ENCODE assay signal across 1 cellular context in the genomic region with DNA sequence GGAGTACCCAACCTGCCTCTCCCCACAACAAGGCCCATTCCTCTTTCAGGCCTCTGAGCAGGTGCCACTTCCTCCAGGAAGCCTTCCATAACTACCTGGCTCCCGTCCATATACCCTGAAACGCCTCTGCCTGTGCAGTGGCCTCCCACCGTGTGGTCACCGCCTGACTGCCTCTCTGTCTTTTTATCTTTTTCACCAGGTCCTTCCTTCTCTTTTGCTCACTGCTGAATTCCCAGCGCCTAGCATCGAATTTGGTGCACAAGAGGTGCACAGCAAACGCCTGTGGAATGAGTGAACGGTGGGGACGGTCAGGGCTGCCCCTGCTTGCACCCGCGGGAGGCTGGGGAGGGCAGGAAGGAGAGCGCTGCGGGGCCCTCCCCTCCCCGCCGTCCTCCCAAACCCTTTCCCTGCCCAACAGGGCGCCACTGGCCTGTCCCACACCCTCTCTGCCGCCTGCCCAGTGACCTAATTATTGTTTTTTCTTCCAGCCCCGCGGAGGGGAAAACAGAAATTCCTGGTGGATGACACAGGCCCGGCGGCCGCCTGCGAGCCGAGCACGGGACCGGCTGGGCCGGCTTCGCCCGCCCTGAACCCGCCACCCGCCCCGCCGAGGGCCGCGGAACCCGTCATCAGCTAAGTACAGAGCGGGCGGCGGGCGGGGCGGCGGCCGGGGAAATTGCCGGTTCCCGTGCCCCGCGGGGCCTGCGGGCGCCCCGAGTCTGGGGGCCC.
A peak's percentile ranks its signal among the peaks of the same experiment; 100 is the strongest.
TF ChIP-seq lines count a peak whose summit lies in the region.

No MANE protein-coding gene starts in this region.

TF ChIP-seq in K562, 482 proteins besides CTCF, POLR2A, EP300 and RAD21 (continued from another document and continues in another):
- TF ChIP-seq, protein P1, sequence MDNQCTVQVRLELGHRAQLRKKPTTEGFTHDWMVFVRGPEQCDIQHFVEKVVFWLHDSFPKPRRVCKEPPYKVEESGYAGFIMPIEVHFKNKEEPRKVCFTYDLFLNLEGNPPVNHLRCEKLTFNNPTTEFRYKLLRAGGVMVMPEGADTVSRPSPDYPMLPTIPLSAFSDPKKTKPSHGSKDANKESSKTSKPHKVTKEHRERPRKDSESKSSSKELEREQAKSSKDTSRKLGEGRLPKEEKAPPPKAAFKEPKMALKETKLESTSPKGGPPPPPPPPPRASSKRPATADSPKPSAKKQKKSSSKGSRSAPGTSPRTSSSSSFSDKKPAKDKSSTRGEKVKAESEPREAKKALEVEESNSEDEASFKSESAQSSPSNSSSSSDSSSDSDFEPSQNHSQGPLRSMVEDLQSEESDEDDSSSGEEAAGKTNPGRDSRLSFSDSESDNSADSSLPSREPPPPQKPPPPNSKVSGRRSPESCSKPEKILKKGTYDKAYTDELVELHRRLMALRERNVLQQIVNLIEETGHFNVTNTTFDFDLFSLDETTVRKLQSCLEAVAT (IDR thresholded peaks at IDR 0.05) = 0 out of 4 replicates have a peak, but pooled peaks of 1 of the 2 experiments have one; percentile 15
- TF ChIP-seq SPI1 (IDR thresholded peaks at IDR 0.05; ENCODE audit: borderline replicate concordance, low read depth, low read length) = no peak
- TF ChIP-seq NBN (IDR thresholded peaks at IDR 0.05; ENCODE audit: low read depth) = peak; percentile 74; the same call in 1 of the 2 replicates
- peak; percentile 77 for TF ChIP-seq ADNP (tag; IDR thresholded peaks at IDR 0.05)
- TF ChIP-seq PTBP1 (IDR thresholded peaks at IDR 0.05; ENCODE audit: low read depth, low read length) = peak; percentile 84
- no peak for TF ChIP-seq NUFIP1 (IDR thresholded peaks at IDR 0.05; ENCODE audit: partially characterized antibody)
- TF ChIP-seq KDM2B (CRISPR knock-in tag; IDR thresholded peaks at IDR 0.05) = 0 out of 2 replicates have a peak, but pooled peaks have one; percentile 4
- TF ChIP-seq SMAD1 (IDR thresholded peaks at IDR 0.05; ENCODE audit: low read depth, low read length, partially characterized antibody) = no peak
- TF ChIP-seq, protein P2, sequence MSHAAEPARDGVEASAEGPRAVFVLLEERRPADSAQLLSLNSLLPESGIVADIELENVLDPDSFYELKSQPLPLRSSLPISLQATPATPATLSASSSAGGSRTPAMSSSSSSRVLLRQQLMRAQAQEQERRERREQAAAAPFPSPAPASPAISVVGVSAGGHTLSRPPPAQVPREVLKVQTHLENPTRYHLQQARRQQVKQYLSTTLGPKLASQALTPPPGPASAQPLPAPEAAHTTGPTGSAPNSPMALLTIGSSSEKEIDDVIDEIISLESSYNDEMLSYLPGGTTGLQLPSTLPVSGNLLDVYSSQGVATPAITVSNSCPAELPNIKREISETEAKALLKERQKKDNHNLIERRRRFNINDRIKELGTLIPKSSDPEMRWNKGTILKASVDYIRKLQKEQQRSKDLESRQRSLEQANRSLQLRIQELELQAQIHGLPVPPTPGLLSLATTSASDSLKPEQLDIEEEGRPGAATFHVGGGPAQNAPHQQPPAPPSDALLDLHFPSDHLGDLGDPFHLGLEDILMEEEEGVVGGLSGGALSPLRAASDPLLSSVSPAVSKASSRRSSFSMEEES (CRISPR knock-in tag; IDR thresholded peaks at IDR 0.05) = no peak
- peak; percentile 87 for TF ChIP-seq HDAC2 (IDR thresholded peaks at IDR 0.05)
- no peak for TF ChIP-seq SREBF2 (CRISPR knock-in tag; IDR thresholded peaks at IDR 0.05)
- TF ChIP-seq ELF4 (CRISPR knock-in tag; IDR thresholded peaks at IDR 0.05) = no peak
- no peak for TF ChIP-seq CBFB (CRISPR knock-in tag; IDR thresholded peaks at IDR 0.05)
- TF ChIP-seq, protein P3, sequence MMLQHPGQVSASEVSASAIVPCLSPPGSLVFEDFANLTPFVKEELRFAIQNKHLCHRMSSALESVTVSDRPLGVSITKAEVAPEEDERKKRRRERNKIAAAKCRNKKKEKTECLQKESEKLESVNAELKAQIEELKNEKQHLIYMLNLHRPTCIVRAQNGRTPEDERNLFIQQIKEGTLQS (IDR thresholded peaks at IDR 0.05) = peak; percentile 49; the same call in 1 of the 2 replicates
- TF ChIP-seq, protein P3 (CRISPR knock-in tag; conservative IDR thresholded peaks at IDR 0.05) = no peak
- no peak for TF ChIP-seq GATAD2B (IDR thresholded peaks at IDR 0.05; ENCODE audit: borderline replicate concordance)
- no peak for TF ChIP-seq BACH1 (tag; IDR thresholded peaks at IDR 0.05)
- TF ChIP-seq SMARCA5 (IDR thresholded peaks at IDR 0.05) = peak; percentile 98
- TF ChIP-seq, protein P4, sequence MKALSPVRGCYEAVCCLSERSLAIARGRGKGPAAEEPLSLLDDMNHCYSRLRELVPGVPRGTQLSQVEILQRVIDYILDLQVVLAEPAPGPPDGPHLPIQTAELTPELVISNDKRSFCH (CRISPR knock-in tag; IDR thresholded peaks at IDR 0.05) = no peak
- TF ChIP-seq, protein P4 (tag; IDR thresholded peaks at IDR 0.05) = no peak
- no peak for TF ChIP-seq KDM5B (IDR thresholded peaks at IDR 0.05; ENCODE audit: insufficient replicate concordance, low read depth, low read length)
- TF ChIP-seq CBFA2T2 (conservative IDR thresholded peaks at IDR 0.05) = peak; percentile 28; the same call in 1 of the 2 replicates
- TF ChIP-seq, protein P5, sequence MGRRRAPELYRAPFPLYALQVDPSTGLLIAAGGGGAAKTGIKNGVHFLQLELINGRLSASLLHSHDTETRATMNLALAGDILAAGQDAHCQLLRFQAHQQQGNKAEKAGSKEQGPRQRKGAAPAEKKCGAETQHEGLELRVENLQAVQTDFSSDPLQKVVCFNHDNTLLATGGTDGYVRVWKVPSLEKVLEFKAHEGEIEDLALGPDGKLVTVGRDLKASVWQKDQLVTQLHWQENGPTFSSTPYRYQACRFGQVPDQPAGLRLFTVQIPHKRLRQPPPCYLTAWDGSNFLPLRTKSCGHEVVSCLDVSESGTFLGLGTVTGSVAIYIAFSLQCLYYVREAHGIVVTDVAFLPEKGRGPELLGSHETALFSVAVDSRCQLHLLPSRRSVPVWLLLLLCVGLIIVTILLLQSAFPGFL (CRISPR knock-in tag; IDR thresholded peaks at IDR 0.05) = no peak
- TF ChIP-seq ATF7 (IDR thresholded peaks at IDR 0.05) = peak; percentile 63
- no peak for TF ChIP-seq SMC3 (conservative IDR thresholded peaks at IDR 0.05; ENCODE audit: insufficient read depth, low read depth, low read length)
- TF ChIP-seq, protein P6, sequence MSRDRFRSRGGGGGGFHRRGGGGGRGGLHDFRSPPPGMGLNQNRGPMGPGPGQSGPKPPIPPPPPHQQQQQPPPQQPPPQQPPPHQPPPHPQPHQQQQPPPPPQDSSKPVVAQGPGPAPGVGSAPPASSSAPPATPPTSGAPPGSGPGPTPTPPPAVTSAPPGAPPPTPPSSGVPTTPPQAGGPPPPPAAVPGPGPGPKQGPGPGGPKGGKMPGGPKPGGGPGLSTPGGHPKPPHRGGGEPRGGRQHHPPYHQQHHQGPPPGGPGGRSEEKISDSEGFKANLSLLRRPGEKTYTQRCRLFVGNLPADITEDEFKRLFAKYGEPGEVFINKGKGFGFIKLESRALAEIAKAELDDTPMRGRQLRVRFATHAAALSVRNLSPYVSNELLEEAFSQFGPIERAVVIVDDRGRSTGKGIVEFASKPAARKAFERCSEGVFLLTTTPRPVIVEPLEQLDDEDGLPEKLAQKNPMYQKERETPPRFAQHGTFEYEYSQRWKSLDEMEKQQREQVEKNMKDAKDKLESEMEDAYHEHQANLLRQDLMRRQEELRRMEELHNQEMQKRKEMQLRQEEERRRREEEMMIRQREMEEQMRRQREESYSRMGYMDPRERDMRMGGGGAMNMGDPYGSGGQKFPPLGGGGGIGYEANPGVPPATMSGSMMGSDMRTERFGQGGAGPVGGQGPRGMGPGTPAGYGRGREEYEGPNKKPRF (IDR thresholded peaks at IDR 0.05; ENCODE audit: low read depth, low read length) = no peak
- no peak for TF ChIP-seq RBM34 (IDR thresholded peaks at IDR 0.05; ENCODE audit: borderline replicate concordance, insufficient read depth, low read length)
- peak; percentile 60; the same call in 1 of the 2 replicates for TF ChIP-seq POLR2G (IDR thresholded peaks at IDR 0.05; ENCODE audit: low read depth, low read length)
- TF ChIP-seq, protein P7, sequence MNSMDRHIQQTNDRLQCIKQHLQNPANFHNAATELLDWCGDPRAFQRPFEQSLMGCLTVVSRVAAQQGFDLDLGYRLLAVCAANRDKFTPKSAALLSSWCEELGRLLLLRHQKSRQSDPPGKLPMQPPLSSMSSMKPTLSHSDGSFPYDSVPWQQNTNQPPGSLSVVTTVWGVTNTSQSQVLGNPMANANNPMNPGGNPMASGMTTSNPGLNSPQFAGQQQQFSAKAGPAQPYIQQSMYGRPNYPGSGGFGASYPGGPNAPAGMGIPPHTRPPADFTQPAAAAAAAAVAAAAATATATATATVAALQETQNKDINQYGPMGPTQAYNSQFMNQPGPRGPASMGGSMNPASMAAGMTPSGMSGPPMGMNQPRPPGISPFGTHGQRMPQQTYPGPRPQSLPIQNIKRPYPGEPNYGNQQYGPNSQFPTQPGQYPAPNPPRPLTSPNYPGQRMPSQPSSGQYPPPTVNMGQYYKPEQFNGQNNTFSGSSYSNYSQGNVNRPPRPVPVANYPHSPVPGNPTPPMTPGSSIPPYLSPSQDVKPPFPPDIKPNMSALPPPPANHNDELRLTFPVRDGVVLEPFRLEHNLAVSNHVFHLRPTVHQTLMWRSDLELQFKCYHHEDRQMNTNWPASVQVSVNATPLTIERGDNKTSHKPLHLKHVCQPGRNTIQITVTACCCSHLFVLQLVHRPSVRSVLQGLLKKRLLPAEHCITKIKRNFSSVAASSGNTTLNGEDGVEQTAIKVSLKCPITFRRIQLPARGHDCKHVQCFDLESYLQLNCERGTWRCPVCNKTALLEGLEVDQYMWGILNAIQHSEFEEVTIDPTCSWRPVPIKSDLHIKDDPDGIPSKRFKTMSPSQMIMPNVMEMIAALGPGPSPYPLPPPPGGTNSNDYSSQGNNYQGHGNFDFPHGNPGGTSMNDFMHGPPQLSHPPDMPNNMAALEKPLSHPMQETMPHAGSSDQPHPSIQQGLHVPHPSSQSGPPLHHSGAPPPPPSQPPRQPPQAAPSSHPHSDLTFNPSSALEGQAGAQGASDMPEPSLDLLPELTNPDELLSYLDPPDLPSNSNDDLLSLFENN (IDR thresholded peaks at IDR 0.05; ENCODE audit: low read depth in 2 of 2, low read length in 2 of 2) = no peak
- no peak for TF ChIP-seq ZNF384 (IDR thresholded peaks at IDR 0.05; ENCODE audit: low read depth, low read length)
- TF ChIP-seq, protein P8, sequence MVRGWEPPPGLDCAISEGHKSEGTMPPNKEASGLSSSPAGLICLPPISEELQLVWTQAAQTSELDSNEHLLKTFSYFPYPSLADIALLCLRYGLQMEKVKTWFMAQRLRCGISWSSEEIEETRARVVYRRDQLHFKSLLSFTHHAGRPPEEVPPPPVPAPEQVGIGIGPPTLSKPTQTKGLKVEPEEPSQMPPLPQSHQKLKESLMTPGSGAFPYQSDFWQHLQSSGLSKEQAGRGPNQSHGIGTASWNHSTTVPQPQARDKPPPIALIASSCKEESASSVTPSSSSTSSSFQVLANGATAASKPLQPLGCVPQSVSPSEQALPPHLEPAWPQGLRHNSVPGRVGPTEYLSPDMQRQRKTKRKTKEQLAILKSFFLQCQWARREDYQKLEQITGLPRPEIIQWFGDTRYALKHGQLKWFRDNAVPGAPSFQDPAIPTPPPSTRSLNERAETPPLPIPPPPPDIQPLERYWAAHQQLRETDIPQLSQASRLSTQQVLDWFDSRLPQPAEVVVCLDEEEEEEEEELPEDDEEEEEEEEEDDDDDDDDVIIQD (CRISPR knock-in tag; IDR thresholded peaks at IDR 0.05) = no peak
- TF ChIP-seq MXI1 (IDR thresholded peaks at IDR 0.05; ENCODE audit: low read depth, low read length) = no peak
- TF ChIP-seq IRF2 (CRISPR knock-in tag; IDR thresholded peaks at IDR 0.05) = no peak
- TF ChIP-seq, protein P9, sequence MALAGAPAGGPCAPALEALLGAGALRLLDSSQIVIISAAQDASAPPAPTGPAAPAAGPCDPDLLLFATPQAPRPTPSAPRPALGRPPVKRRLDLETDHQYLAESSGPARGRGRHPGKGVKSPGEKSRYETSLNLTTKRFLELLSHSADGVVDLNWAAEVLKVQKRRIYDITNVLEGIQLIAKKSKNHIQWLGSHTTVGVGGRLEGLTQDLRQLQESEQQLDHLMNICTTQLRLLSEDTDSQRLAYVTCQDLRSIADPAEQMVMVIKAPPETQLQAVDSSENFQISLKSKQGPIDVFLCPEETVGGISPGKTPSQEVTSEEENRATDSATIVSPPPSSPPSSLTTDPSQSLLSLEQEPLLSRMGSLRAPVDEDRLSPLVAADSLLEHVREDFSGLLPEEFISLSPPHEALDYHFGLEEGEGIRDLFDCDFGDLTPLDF (CRISPR knock-in tag; IDR thresholded peaks at IDR 0.05) = peak; percentile 41; the same call in 1 of the 2 replicates
- no peak for TF ChIP-seq BRD9 (IDR thresholded peaks at IDR 0.05; ENCODE audit: low read depth, partially characterized antibody)
- TF ChIP-seq HNRNPK (IDR thresholded peaks at IDR 0.05; ENCODE audit: low read depth, low read length, poor library complexity, severe bottlenecking) = no peak
- no peak for TF ChIP-seq DNMT1 (IDR thresholded peaks at IDR 0.05)
- no peak for TF ChIP-seq EWSR1 (IDR thresholded peaks at IDR 0.05; ENCODE audit: borderline replicate concordance, low read depth, partially characterized antibody)
- TF ChIP-seq, protein P10, sequence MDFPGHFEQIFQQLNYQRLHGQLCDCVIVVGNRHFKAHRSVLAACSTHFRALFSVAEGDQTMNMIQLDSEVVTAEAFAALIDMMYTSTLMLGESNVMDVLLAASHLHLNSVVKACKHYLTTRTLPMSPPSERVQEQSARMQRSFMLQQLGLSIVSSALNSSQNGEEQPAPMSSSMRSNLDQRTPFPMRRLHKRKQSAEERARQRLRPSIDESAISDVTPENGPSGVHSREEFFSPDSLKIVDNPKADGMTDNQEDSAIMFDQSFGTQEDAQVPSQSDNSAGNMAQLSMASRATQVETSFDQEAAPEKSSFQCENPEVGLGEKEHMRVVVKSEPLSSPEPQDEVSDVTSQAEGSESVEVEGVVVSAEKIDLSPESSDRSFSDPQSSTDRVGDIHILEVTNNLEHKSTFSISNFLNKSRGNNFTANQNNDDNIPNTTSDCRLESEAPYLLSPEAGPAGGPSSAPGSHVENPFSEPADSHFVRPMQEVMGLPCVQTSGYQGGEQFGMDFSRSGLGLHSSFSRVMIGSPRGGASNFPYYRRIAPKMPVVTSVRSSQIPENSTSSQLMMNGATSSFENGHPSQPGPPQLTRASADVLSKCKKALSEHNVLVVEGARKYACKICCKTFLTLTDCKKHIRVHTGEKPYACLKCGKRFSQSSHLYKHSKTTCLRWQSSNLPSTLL (IDR thresholded peaks at IDR 0.05) = no peak
- TF ChIP-seq SMARCE1 (IDR thresholded peaks at IDR 0.05) = 0 out of 2 replicates have a peak, but pooled peaks have one; percentile 31
- no peak for TF ChIP-seq MYBL2 (IDR thresholded peaks at IDR 0.05; ENCODE audit: low read depth)
- TF ChIP-seq MYBL2 (CRISPR knock-in tag; IDR thresholded peaks at IDR 0.05; ENCODE audit: borderline replicate concordance) = no peak
- TF ChIP-seq MCM3 (IDR thresholded peaks at IDR 0.05) = no peak
- TF ChIP-seq NFE2L1 (tag; IDR thresholded peaks at IDR 0.05; ENCODE audit: borderline replicate concordance, low read depth) = no peak
- no peak for TF ChIP-seq SOX6 (IDR thresholded peaks at IDR 0.05)
- TF ChIP-seq STAG1 (CRISPR knock-in tag; IDR thresholded peaks at IDR 0.05; ENCODE audit: borderline replicate concordance) = no peak
